Comparison of ENCODE assay signal across 1 cellular context in the genomic region with DNA sequence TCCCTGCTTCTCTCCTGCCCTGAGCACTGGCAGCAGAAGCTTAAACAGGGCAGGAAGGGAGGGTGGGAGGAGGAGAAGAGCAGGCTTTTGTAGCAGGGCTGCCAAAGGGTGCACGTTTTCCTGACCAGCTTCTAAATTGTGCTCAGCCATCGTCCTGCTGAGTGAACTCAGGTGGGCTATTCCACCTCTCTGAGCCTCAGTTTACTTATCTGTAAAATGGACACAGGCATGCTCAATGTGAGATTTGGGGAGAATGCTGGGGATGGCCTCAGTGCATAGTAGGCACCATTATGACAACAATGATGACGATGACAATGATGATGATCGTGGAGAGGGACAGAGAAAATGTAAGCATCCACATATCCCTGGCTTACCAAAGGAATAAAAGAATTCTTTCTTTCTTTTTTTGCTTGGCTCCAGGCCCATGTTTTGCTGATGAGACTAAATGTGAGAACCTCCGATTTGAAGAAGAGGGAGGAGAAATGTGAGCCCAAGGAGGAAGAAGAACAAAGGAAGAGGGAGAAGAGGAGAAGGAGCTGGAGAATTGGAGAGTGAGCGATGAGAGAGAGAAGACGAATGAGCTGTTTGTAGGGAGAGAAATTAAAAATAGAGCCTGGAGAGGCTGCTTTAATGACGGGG.
TF ChIP-seq lines count a peak whose summit lies in the region.

No MANE protein-coding gene starts in this region.

TF ChIP-seq in K562, 482 proteins besides CTCF, POLR2A, EP300 and RAD21 (continued from another document):
- TF ChIP-seq BCOR (IDR thresholded peaks at IDR 0.05) (peak; percentile 13; the same call in 1 of the 2 replicates), ZNF609 (CRISPR knock-in tag; IDR thresholded peaks at IDR 0.05; ENCODE audit: borderline replicate concordance) (no peak), C11orf30 (IDR thresholded peaks at IDR 0.05; ENCODE audit: low read depth) (peak; percentile 18; the same call in 1 of the 2 replicates), MAFG (tag; conservative IDR thresholded peaks at IDR 0.05) (peak; percentile 29)
